Comparison of ENCODE assay signal across 15 cellular contexts in genomic region chr4:85600501-85600900, GRCh38.
A peak's percentile ranks its signal among the peaks of the same experiment; 100 is the strongest.
DNase-seq lines count a peak whose midpoint lies in the region; ATAC-seq and TF ChIP-seq lines count a peak whose summit lies in the region.
"Had no signal": no experiment of that assay in that cellular context is flagged by ENCODE, and none has a peak within 500 bp of the region (broad histone marks: within the 10 kb centered on the region; RNA-seq: fewer than 3 reads in every experiment).

No MANE protein-coding gene starts in this region.

- H4K20me1 ChIP-seq in SU-DHL-6 (ENCODE audit: low read depth, low read length) = no peaks in the 10 kb centered on the region
- H4K20me1 ChIP-seq: BLaER1 had no signal

- H3K27ac Mint-ChIP-seq in memory B cell = peak overlapping the region; percentile 1
- peak overlapping the region; percentile 8 for H3K27ac Mint-ChIP-seq in stimulated activated memory B cell treated with anti-CD40 and anti-IgM and Interleukin-4, amounts not matched to agents 10 μg/mL and 1 μg/mL and 100 μg/mL, for 72 hours
- no peak overlapping the region for H3K27ac Mint-ChIP-seq in immature natural killer cell
- H3K27ac Mint-ChIP-seq: CD8-positive, alpha-beta memory T cell; GM23338; H9 had no signal

- no peak overlapping the region for H3K4me2 ChIP-seq in SU-DHL-6 (ENCODE audit: low read depth, low read length, poor library complexity, severe bottlenecking)
- H3K4me2 ChIP-seq: A549, BLaER1, GM23338 had no signal

- no peak for ATAC-seq in memory B cell (ENCODE audit: low read depth)
- ATAC-seq in stimulated activated memory B cell treated with anti-CD40 and anti-IgM and Interleukin-4, amounts not matched to agents 10 μg/mL and 1 μg/mL and 100 μg/mL, for 72 hours = no peak
- ATAC-seq: A549, GM23338 had no signal

- H3K9me2 ChIP-seq in SU-DHL-6 (replicated peaks; ENCODE audit: insufficient read depth, low read length) = no peaks in the 10 kb centered on the region

- H3K27me3 Mint-ChIP-seq in memory B cell = no peaks in the 10 kb centered on the region
- H3K27me3 Mint-ChIP-seq in stimulated activated memory B cell treated with anti-CD40 and anti-IgM and Interleukin-4, amounts not matched to agents 10 μg/mL and 1 μg/mL and 100 μg/mL, for 72 hours = no peaks in the 10 kb centered on the region
- H3K27me3 Mint-ChIP-seq in immature natural killer cell (ENCODE audit: low read depth in 3 of 3) = no peaks in the 10 kb centered on the region
- H3K27me3 Mint-ChIP-seq: CD8-positive, alpha-beta memory T cell had no signal

- H3K27me3 ChIP-seq in SU-DHL-6 (ENCODE audit: low read length) = no peaks in the 10 kb centered on the region
- H3K27me3 ChIP-seq: BLaER1 had no signal

- H3K9me3 Mint-ChIP-seq in memory B cell (peaks cover 1% of the 10 kb centered on the region), immature natural killer cell (peaks cover 0 to 25% (median 7%) of the 10 kb centered on the region in 6 donors)
- H3K9me3 Mint-ChIP-seq in stimulated activated memory B cell treated with anti-CD40 and anti-IgM and Interleukin-4, amounts not matched to agents 10 μg/mL and 1 μg/mL and 100 μg/mL, for 72 hours = no peaks in the 10 kb centered on the region
- H3K9me3 Mint-ChIP-seq: GM23338, H9 had no signal

- no peaks in the 10 kb centered on the region for H3K36me3 ChIP-seq in SU-DHL-6 (ENCODE audit: low read length)
- H3K36me3 ChIP-seq: BLaER1 had no signal

- H3K36me3 Mint-ChIP-seq in memory B cell = peaks cover 7% of the 10 kb centered on the region
- H3K36me3 Mint-ChIP-seq in stimulated activated memory B cell treated with anti-CD40 and anti-IgM and Interleukin-4, amounts not matched to agents 10 μg/mL and 1 μg/mL and 100 μg/mL, for 72 hours = peaks cover 7% of the 10 kb centered on the region
- H3K36me3 Mint-ChIP-seq in immature natural killer cell = peaks cover 0 to 4% (median 0%) of the 10 kb centered on the region in 3 donors
- H3K36me3 Mint-ChIP-seq: CD8-positive, alpha-beta memory T cell had no signal

- H3K4me3 Mint-ChIP-seq in memory B cell = no peak overlapping the region
- H3K4me3 Mint-ChIP-seq in stimulated activated memory B cell treated with anti-CD40 and anti-IgM and Interleukin-4, amounts not matched to agents 10 μg/mL and 1 μg/mL and 100 μg/mL, for 72 hours = no peak overlapping the region
- H3K4me3 Mint-ChIP-seq in immature natural killer cell = no peak overlapping the region
- H3K4me3 Mint-ChIP-seq: CD8-positive, alpha-beta memory T cell; GM23338; H9 had no signal

- H3K4me1 Mint-ChIP-seq in memory B cell (peaks cover 18% of the 10 kb centered on the region), immature natural killer cell (no peaks in the 10 kb centered on the region)
- peaks cover 17% of the 10 kb centered on the region for H3K4me1 Mint-ChIP-seq in stimulated activated memory B cell treated with anti-CD40 and anti-IgM and Interleukin-4, amounts not matched to agents 10 μg/mL and 1 μg/mL and 100 μg/mL, for 72 hours
- H3K4me1 Mint-ChIP-seq: CD8-positive, alpha-beta memory T cell had no signal

- H3K27ac ChIP-seq in SU-DHL-6 (ENCODE audit: low read depth, low read length) = peak overlapping the region; percentile 50
- H3K27ac ChIP-seq: A549, BLaER1 had no signal

- H3K9me3 ChIP-seq in SU-DHL-6 (ENCODE audit: insufficient read depth, low read length) = no peaks in the 10 kb centered on the region
- H3K9me3 ChIP-seq: A549, BLaER1, Caco-2 had no signal

- no peak for TF ChIP-seq CTCF in SU-DHL-6 (IDR thresholded peaks at IDR 0.05; ENCODE audit: insufficient read depth, low read length, poor library complexity, severe bottlenecking)

- H2AFZ ChIP-seq in SU-DHL-6 (ENCODE audit: low read depth, low read length, severe bottlenecking) = no peak overlapping the region
- H2AFZ ChIP-seq: GM23338 had no signal

- DNase-seq in LHCN-M2 (ENCODE audit: low read depth) = peak; percentile 27
- DNase-seq in memory B cell (ENCODE audit: low spot score in 2 of 2) = no peak
- no peak for DNase-seq in NOMO-1 treated with dmso at 0.1 percent for 144 hours (lab: John Stamatoyannopoulos, UW; ENCODE audit: unreplicated experiment)
- DNase-seq in glomerular visceral epithelial cell (ENCODE audit: extremely low spot score) = no peak
- DNase-seq in immature natural killer cell = no peak
- DNase-seq: Caco-2; CD8-positive, alpha-beta memory T cell; DND-41; GDM1; H9 had no signal

- peaks cover 14% of the 10 kb centered on the region; the same call in 1 of the 2 replicates for H3K79me2 ChIP-seq in SU-DHL-6 (ENCODE audit: insufficient read depth, low read length)

- H3K9ac ChIP-seq in SU-DHL-6 (ENCODE audit: low read length) = no peak overlapping the region
- H3K9ac ChIP-seq: BLaER1 had no signal

- peaks cover 7% of the 10 kb centered on the region; the same call in 1 of the 2 replicates for H3F3A ChIP-seq in SU-DHL-6 (ENCODE audit: insufficient read depth)

- H3K4me3 ChIP-seq in SU-DHL-6 (ENCODE audit: insufficient read depth, low read length, poor library complexity, severe bottlenecking) = no peak overlapping the region
- H3K4me3 ChIP-seq: A549, BLaER1, GM23338 had no signal

Comparison
In these comparisons a context has a peak if more than half of its experiments do, and no peak if none do; other contexts are left out.
1. H3K27ac Mint-ChIP-seq: peak in memory B cell (single experiment) and stimulated activated memory B cell treated with anti-CD40 and anti-IgM and Interleukin-4, amounts not matched to agents 10 μg/mL and 1 μg/mL and 100 μg/mL, for 72 hours (single experiment); none in immature natural killer cell (0 of 6).